ENCODE assay signal across 12 cellular contexts in the genomic region with DNA sequence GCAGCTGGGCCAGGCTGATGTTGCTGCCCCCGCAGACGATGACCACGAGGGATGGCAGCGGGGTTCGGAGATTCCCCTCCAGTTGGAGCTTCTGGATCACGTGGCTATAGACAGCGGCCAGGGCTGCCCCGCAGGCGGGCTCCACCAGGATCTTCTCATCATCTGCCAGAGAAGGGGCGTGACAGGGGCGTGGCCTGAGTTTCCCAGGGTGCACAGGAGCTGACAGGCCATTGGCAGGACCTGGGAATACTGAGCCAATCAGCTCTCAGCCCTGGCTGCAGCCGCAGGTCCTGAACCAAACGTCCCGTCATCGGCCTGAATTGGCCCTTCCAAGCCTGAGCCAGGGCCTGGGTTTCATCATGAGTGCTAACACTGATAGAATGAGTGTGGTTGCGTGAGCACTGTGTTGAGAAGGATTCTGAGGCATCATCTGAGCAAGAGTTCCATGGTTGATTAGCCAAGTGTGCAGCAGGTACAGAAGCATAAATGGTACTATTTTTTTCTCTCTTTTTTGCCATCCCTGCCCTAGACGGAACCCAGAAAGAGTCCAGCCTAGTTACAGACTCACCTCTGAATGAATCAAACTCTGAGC. TPM values are rescaled to one million over a fixed set of nuclear protein-coding genes. Genes with fewer than 3 reads are reported as not detected.
A peak's percentile ranks its signal among the peaks of the same experiment; 100 is the strongest.
DNase-seq lines count a peak whose midpoint lies in the region; ATAC-seq, FAIRE-seq and TF ChIP-seq lines count a peak whose summit lies in the region.
"Had no signal": no experiment of that assay in that cellular context is flagged by ENCODE, and none has a peak within 500 bp of the region (broad histone marks: within the 10 kb centered on the region; RNA-seq: fewer than 3 reads in every experiment).

No MANE protein-coding gene starts in this region.

- H3K27me3 ChIP-seq in BE2C (peaks cover 13% of the 10 kb centered on the region), HAP-1 (ENCODE audit: low read depth) (no peaks in the 10 kb centered on the region), WERI-Rb-1 (ENCODE audit: insufficient read depth, low read depth, severe bottlenecking) (no peaks in the 10 kb centered on the region), iPS DF 6.9 (ENCODE audit: control insufficient read depth, insufficient read depth, low read length) (no peaks in the 10 kb centered on the region), gastroesophageal sphincter (peaks cover 12% of the 10 kb centered on the region), esophagus muscularis mucosa (peaks cover 0 to 9% (median 0%) of the 10 kb centered on the region in 4 donors)

- H3K4me1 ChIP-seq in BE2C (no peaks in the 10 kb centered on the region), HAP-1 (no peaks in the 10 kb centered on the region), iPS DF 6.9 (ENCODE audit: control insufficient read depth, insufficient read depth, low read length) (no peaks in the 10 kb centered on the region; the same call in 1 of the 2 replicates), gastroesophageal sphincter (no peaks in the 10 kb centered on the region), esophagus muscularis mucosa (no peaks in the 10 kb centered on the region)

- H3K27ac ChIP-seq in WERI-Rb-1 (no peak overlapping the region), iPS DF 6.9 (ENCODE audit: low read length) (no peak overlapping the region), gastroesophageal sphincter (no peak overlapping the region), esophagus muscularis mucosa (replicated peaks in 1 of 4) (no peak overlapping the region)

- in situ Hi-C loops in HAP-1 (cut with MboI; ENCODE audit: low sequenced_read_pairs): no loop called here

- no peak for TF ChIP-seq CTCF in BE2C (IDR thresholded peaks at IDR 0.05; ENCODE audit: low read depth, low read length)
- no peak for TF ChIP-seq CTCF in WERI-Rb-1 (IDR thresholded peaks at IDR 0.05; ENCODE audit: low read depth, low read length)
- TF ChIP-seq CTCF in gastroesophageal sphincter (IDR thresholded peaks at IDR 0.05): no peak
- no peak for TF ChIP-seq CTCF in esophagus muscularis mucosa (IDR thresholded peaks at IDR 0.05)

- peak; percentile 90 for DNase-seq in BE2C
- peak; percentile 34 to 80 for DNase-seq in HAP-1 (ENCODE audit: low spot score in 2 of 2)
- DNase-seq in WERI-Rb-1: peak; percentile 39
- peak; percentile 80 for DNase-seq in iPS DF 6.9 (ENCODE audit: low read depth, low spot score)
- DNase-seq in GM19239 (ENCODE audit: insufficient read length, low spot score): no peak
- no peak for DNase-seq in esophagus muscularis mucosa (ENCODE audit: extremely low spot score)
- DNase-seq: stimulated activated CD4-positive, alpha-beta T cell treated with anti-CD3 and anti-CD28 coated beads, Interleukin-4, amount 100 ng/mL, for 4 hours had no signal

- no peak for FAIRE-seq in GM19239 (lab: Jason Lieb, UNC)
- FAIRE-seq: bronchial epithelial cell had no signal

- H3K36me3 ChIP-seq in BE2C: no peaks in the 10 kb centered on the region
- no peaks in the 10 kb centered on the region for H3K36me3 ChIP-seq in HAP-1 (replicated peaks)
- H3K36me3 ChIP-seq in WERI-Rb-1: peaks cover 3% of the 10 kb centered on the region; the same call in 1 of the 2 replicates
- H3K36me3 ChIP-seq in iPS DF 6.9 (ENCODE audit: control insufficient read depth, insufficient read depth, low read length): no peaks in the 10 kb centered on the region; the same call in 1 of the 2 replicates
- peaks cover 0 to 41% of the 10 kb centered on the region in 2 donors for H3K36me3 ChIP-seq in gastroesophageal sphincter
- H3K36me3 ChIP-seq in esophagus muscularis mucosa: peaks cover 18 to 33% (median 32%) of the 10 kb centered on the region in 4 donors

- no peak for TF ChIP-seq EP300 in gastroesophageal sphincter (IDR thresholded peaks at IDR 0.05)
- no peak for TF ChIP-seq EP300 in esophagus muscularis mucosa (IDR thresholded peaks at IDR 0.05)

- H3K4me3 ChIP-seq in BE2C (ENCODE audit: low read depth, low read length): no peak overlapping the region
- no peak overlapping the region for H3K4me3 ChIP-seq in HAP-1
- no peak overlapping the region for H3K4me3 ChIP-seq in WERI-Rb-1 (ENCODE audit: low read depth, low read length)
- H3K4me3 ChIP-seq in iPS DF 6.9 (ENCODE audit: low read length): no peak overlapping the region
- no peak overlapping the region for H3K4me3 ChIP-seq in gastroesophageal sphincter
- H3K4me3 ChIP-seq in esophagus muscularis mucosa: no peak overlapping the region
- H3K4me3 ChIP-seq: lung had no signal

- no peak for TF ChIP-seq POLR2A in gastroesophageal sphincter (IDR thresholded peaks at IDR 0.05)
- no peak for TF ChIP-seq POLR2A in esophagus muscularis mucosa (IDR thresholded peaks at IDR 0.05; ENCODE audit: low read depth)

- ATAC-seq in GM21737 (IDR thresholded peaks at IDR 0.05; ENCODE audit: unreplicated experiment) (no peak), gastroesophageal sphincter (no peak)

- WGBS in iPS DF 6.9 (ENCODE audit: insufficient coverage, insufficient read length): no CpG with 5 or more reads among the region's 17 CpGs
- WGBS in gastroesophageal sphincter (ENCODE audit: low coverage in 1 of 2), 2 donors: 67 to 71% methylated on average over 3 to 6 of the region's 17 CpGs
- whole genome bisulfite sequencing in esophagus muscularis mucosa: 76% methylated on average over 12 of the region's 17 CpGs

- H3K9me3 ChIP-seq in BE2C (no peaks in the 10 kb centered on the region), HAP-1 (no peaks in the 10 kb centered on the region), WERI-Rb-1 (ENCODE audit: severe bottlenecking) (no peaks in the 10 kb centered on the region), iPS DF 6.9 (ENCODE audit: control insufficient read depth, insufficient read depth, low read length) (no peaks in the 10 kb centered on the region), gastroesophageal sphincter (no peaks in the 10 kb centered on the region), esophagus muscularis mucosa (no peaks in the 10 kb centered on the region)

- intact Hi-C loops in esophagus muscularis mucosa (cut with DNase I): no loop called here

RNA-seq across cellular contexts. Expression of gene SDS, which starts 10.6 kb away (rescaled TPM):
- 0.74 TPM for polyA plus RNA-seq in BE2C (2012; ENCODE audit: insufficient read depth, insufficient read length, low read depth)
- total RNA-seq in gastroesophageal sphincter: 1 to 10 TPM in 1 of 4 donors, under 1 TPM in 1, not detected in 2; 0.39 to 5.5 TPM
- 10 to 100 TPM in 1 of 4 donors, not detected in 3; 13.6 TPM for total RNA-seq in esophagus muscularis mucosa
- total RNA-seq: activated T-helper 2 cell treated with anti-CD3 and anti-CD28 coated beads, Interferon-gamma antibody, Interleukin-2, Interleukin-4, amounts not matched to agents 10 μg/mL and 5 μg/mL and 100 μg/mL, durations not matched to agents 14 hours and 24 hours and 36 hours; bronchial epithelial cell had no signal

RNA-seq across cellular contexts. Expression of gene SDSL, which starts 29.1 kb away (rescaled TPM):
- polyA plus RNA-seq in BE2C (2012; ENCODE audit: insufficient read depth, insufficient read length, low read depth): 54.5 TPM
- total RNA-seq in gastroesophageal sphincter (1 to 10 TPM; 1.1 to 7.5 (median 2.6) TPM), esophagus muscularis mucosa (1 to 10 TPM; 2.7 to 5.6 (median 3.2) TPM)

RNA-seq across cellular contexts. Expression of gene PLBD2, which starts 34.7 kb away (rescaled TPM):
- polyA plus RNA-seq in BE2C (2012; ENCODE audit: insufficient read depth, insufficient read length, low read depth): 17.2 TPM
- total RNA-seq in gastroesophageal sphincter: 10 to 100 TPM; 23.1 to 54.4 (median 31.3) TPM
- total RNA-seq in esophagus muscularis mucosa: 10 to 100 TPM; 30.2 to 60.9 (median 33.1) TPM

RNA-seq across cellular contexts. Expression of gene SLC8B1, which starts 58.2 kb away (rescaled TPM):
- polyA plus RNA-seq in BE2C (2012; ENCODE audit: insufficient read depth, insufficient read length, low read depth): 0.82 TPM
- total RNA-seq in gastroesophageal sphincter (10 to 100 TPM; 20.9 to 44.2 (median 29.8) TPM), esophagus muscularis mucosa (10 to 100 TPM; 19.1 to 22.8 (median 19.8) TPM)

Comparison
In these comparisons a context has a peak if more than half of its experiments do, and no peak if none do; other contexts are left out.
1. DNase-seq: peak in BE2C (single experiment), HAP-1 (2 of 2), WERI-Rb-1 (single experiment) and iPS DF 6.9 (single experiment); none in GM19239 (single experiment) and esophagus muscularis mucosa (single experiment).